In genomic region chr6:98840385-98840784, GRCh38 we compare ENCODE assay signal across 24 cellular contexts. TPM values are rescaled to one million over a fixed set of nuclear protein-coding genes. Genes with fewer than 3 reads are reported as not detected.
"Had no signal": no experiment of that assay in that cellular context is flagged by ENCODE, and none has a peak within 500 bp of the region (broad histone marks: within the 10 kb centered on the region; RNA-seq: fewer than 3 reads in every experiment).

No MANE protein-coding gene starts in this region.

- H3K27ac ChIP-seq: body of pancreas, esophagus muscularis mucosa, gastrocnemius medialis, right lobe of liver, skin epidermis, suprapubic skin, transverse colon, uterus had no signal

- DNase-seq: activated CD4-positive, alpha-beta memory T cell treated with anti-CD3 and anti-CD28 coated beads for 36 hours; activated CD4-positive, alpha-beta T cell treated with anti-CD3 and anti-CD28 coated beads for 48 hours; activated effector memory CD4-positive, alpha-beta T cell treated with Interleukin-2 at 50 U/mL for 16 hours; activated naive CD4-positive, alpha-beta T cell treated with anti-CD3 and anti-CD28 coated beads for 36 hours; activated naive CD8-positive, alpha-beta T cell treated with anti-CD3 and anti-CD28 coated beads, Interleukin-2, amount 10 ng/mL, durations not matched to agents 7 days and 5 days; activated T-cell treated with anti-CD3 and anti-CD28 coated beads, Interleukin-2, amount 50 U/mL, for 48 hours; amniotic stem cell; body of pancreas; effector memory CD8-positive, alpha-beta T cell; gastrocnemius medialis; kidney; naive thymus-derived CD4-positive, alpha-beta T cell; right lobe of liver; stimulated activated CD4-positive, alpha-beta T cell treated with anti-CD3 and anti-CD28 coated beads, Interleukin-1b, Interleukin-23, amount 100 ng/mL, for 48 hours; T-helper 2 cell; transverse colon; uterus had no signal

- H3K4me3 ChIP-seq: body of pancreas, esophagus muscularis mucosa, gastrocnemius medialis, lung, right lobe of liver, skin epidermis, suprapubic skin, transverse colon, uterus had no signal

RNA-seq across cellular contexts. Expression of gene POU3F2, which starts 6.0 kb away (rescaled TPM):
- total RNA-seq: activated CD4-positive, alpha-beta memory T cell treated with anti-CD3 and anti-CD28 coated beads for 36 hours; activated naive CD4-positive, alpha-beta T cell treated with anti-CD3 and anti-CD28 coated beads for 36 hours; activated naive CD8-positive, alpha-beta T cell treated with anti-CD3 and anti-CD28 coated beads, Interleukin-2, amount 10 ng/mL, durations not matched to agents 7 days and 5 days; body of pancreas; dermis microvascular lymphatic vessel endothelial cell; esophagus muscularis mucosa; kidney; left lobe of liver; mesenteric fat pad; naive thymus-derived CD4-positive, alpha-beta T cell; right lobe of liver; suprapubic skin; transverse colon; uterus had no signal
